Comparison of ENCODE assay signal across 8 cellular contexts in the genomic region with DNA sequence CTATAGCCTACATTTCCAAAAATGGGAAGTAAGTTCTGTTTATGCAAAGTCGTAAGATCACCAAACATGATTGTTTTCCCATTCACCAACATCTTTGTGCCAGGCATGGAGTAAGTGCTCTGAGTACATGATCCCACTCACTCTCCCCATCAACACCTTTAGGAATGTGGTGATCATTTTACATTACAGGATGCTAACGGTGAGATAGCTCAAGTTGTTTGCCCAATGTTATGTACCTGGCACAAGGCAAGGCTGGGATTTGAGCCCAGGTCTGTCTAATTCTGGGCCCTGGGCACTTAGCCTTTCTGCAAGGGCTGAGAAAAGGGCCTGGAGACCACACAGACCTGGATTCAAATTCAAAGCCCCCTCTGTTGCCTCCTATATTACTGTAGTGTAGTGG.
"Had no signal": no experiment of that assay in that cellular context is flagged by ENCODE, and none has a peak within 500 bp of the region (broad histone marks: within the 10 kb centered on the region; RNA-seq: fewer than 3 reads in every experiment).

No MANE protein-coding gene starts in this region.

- H3K9ac ChIP-seq: GM23248 had no signal

- H2AFZ ChIP-seq: GM23248 had no signal

- FAIRE-seq: HepG2 had no signal

- ATAC-seq: HCT116, HepG2 had no signal

- H3K4me1 ChIP-seq: HAP-1 had no signal

- H3K36me3 ChIP-seq: HAP-1 had no signal

- DNase-seq: GM23248, GOT3, H7, HFFc6 had no signal

- H3K27ac ChIP-seq: GM23248, HL-60 had no signal

- H3K9me3 ChIP-seq: HAP-1 had no signal

- H3K4me3 ChIP-seq: GM23248, HAP-1 had no signal
